Comparison of ENCODE assay signal across 25 cellular contexts in the genomic region with DNA sequence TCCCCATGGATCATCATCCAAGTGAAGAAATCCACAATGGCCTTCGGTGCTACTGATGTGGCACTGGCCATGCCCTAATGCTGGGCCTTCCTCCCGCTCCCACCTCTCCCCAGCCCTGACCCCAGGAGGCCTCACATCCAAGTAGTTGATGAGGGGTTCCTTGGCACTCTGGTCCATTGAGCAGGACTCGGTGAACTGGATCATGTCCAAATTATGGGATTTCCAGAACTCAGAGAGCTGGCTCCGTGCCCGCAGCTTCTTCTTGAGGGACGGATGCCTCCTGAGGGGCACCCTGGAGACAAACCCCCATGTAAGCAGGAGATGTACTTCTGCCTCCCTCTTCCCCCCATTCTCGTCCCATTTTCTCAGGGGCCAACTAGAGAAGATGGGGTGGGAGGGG. TPM values are rescaled to one million over a fixed set of nuclear protein-coding genes. Genes with fewer than 3 reads are reported as not detected.
"Had no signal": no experiment of that assay in that cellular context is flagged by ENCODE, and none has a peak within 500 bp of the region (broad histone marks: within the 10 kb centered on the region; RNA-seq: fewer than 3 reads in every experiment).

No MANE protein-coding gene starts in this region.

- H3K36me3 ChIP-seq: heart left ventricle, neural progenitor cell, prostate gland, right lobe of liver, spleen, upper lobe of right lung, vagina had no signal

- H3K4me2 ChIP-seq: neural progenitor cell had no signal

- DNase-seq: effector CD8-positive, alpha-beta T cell; heart left ventricle; hippocampal formation; left colon; left ventricle myocardium superior; occipital lobe; retina; right lobe of liver; spleen; stimulated activated CD4-positive, alpha-beta T cell treated with anti-CD3 and anti-CD28 coated beads, Interleukin-15, amount 100 ng/mL, for 24 hours; stimulated activated CD4-positive, alpha-beta T cell treated with anti-CD3 and anti-CD28 coated beads, Interleukin-1b, Interleukin-23, amount 100 ng/mL, for 48 hours; stimulated activated naive CD4-positive, alpha-beta T cell; upper lobe of right lung had no signal

- H3K9me3 Mint-ChIP-seq: natural killer cell treated with Interleukin-12 subunit alpha and Interleukin-12 subunit beta and Interleukin-15 and Interleukin-18, amount 100 ng/mL, for 72 hours; neural progenitor cell had no signal

- H3K79me2 ChIP-seq: parathyroid adenoma had no signal

- H3K27ac ChIP-seq: coronary artery, heart left ventricle, neural progenitor cell, parathyroid adenoma, prostate gland, right lobe of liver, spleen, upper lobe of right lung, vagina had no signal

- H3K9me3 ChIP-seq: prostate gland, right lobe of liver, spleen, upper lobe of right lung, vagina had no signal

- ATAC-seq: heart left ventricle; left ventricle myocardium superior; natural killer cell treated with Interleukin-12 subunit alpha and Interleukin-12 subunit beta and Interleukin-15 and Interleukin-18, amount 100 ng/mL, for 72 hours had no signal

- H3K4me3 Mint-ChIP-seq: mesothelial cell of epicardium; natural killer cell treated with Interleukin-12 subunit alpha and Interleukin-12 subunit beta and Interleukin-15 and Interleukin-18, amount 100 ng/mL, for 72 hours; neural progenitor cell had no signal

- H3K27me3 ChIP-seq: heart left ventricle, neural progenitor cell, right lobe of liver, upper lobe of right lung, vagina had no signal

- H2AFZ ChIP-seq: neural progenitor cell, parathyroid adenoma had no signal

- H3K4me1 Mint-ChIP-seq: mesothelial cell of epicardium, neural progenitor cell had no signal

- H3K27ac Mint-ChIP-seq: mesothelial cell of epicardium; natural killer cell treated with Interleukin-12 subunit alpha and Interleukin-12 subunit beta and Interleukin-15 and Interleukin-18, amount 100 ng/mL, for 72 hours had no signal

- H3K9ac ChIP-seq: neural progenitor cell, parathyroid adenoma had no signal

- H3K36me3 Mint-ChIP-seq: mesothelial cell of epicardium; natural killer cell treated with Interleukin-12 subunit alpha and Interleukin-12 subunit beta and Interleukin-15 and Interleukin-18, amount 100 ng/mL, for 72 hours; neural progenitor cell had no signal

- H3K4me3 ChIP-seq: coronary artery, heart left ventricle, neural progenitor cell, prostate gland, right lobe of liver, spleen, vagina had no signal

- H3K4me1 ChIP-seq: neural progenitor cell, parathyroid adenoma, prostate gland, right lobe of liver, spleen, upper lobe of right lung, vagina had no signal

RNA-seq across cellular contexts. Expression of a gene that starts 0.9 kb away (rescaled TPM):
- total RNA-seq: cerebellum; dermis microvascular lymphatic vessel endothelial cell; frontal cortex; glomerular endothelial cell; kidney epithelial cell; mesothelial cell of epicardium; natural killer cell treated with Interleukin-12 subunit alpha and Interleukin-12 subunit beta and Interleukin-15 and Interleukin-18, amount 100 ng/mL, for 72 hours; occipital lobe; prostate gland; vagina had no signal
- polyA plus RNA-seq: heart left ventricle had no signal

RNA-seq across cellular contexts. Expression of a gene that starts 19.6 kb away (rescaled TPM):
- total RNA-seq: dermis microvascular lymphatic vessel endothelial cell; glomerular endothelial cell; natural killer cell treated with Interleukin-12 subunit alpha and Interleukin-12 subunit beta and Interleukin-15 and Interleukin-18, amount 100 ng/mL, for 72 hours had no signal

RNA-seq across cellular contexts. Expression of a gene that starts 30.2 kb away (rescaled TPM):
- total RNA-seq: cerebellum, dermis microvascular lymphatic vessel endothelial cell, glomerular endothelial cell, mesothelial cell of epicardium, occipital lobe had no signal
